Comparison of ENCODE assay signal across 9 cellular contexts in genomic region chr7:138865843-138866242, GRCh38.
DNase-seq lines count a peak whose midpoint lies in the region; ATAC-seq and TF ChIP-seq lines count a peak whose summit lies in the region.
"Had no signal": no experiment of that assay in that cellular context is flagged by ENCODE, and none has a peak within 500 bp of the region (broad histone marks: within the 10 kb centered on the region; RNA-seq: fewer than 3 reads in every experiment).

No MANE protein-coding gene starts in this region.

- BruUV-seq in MCF 10A (replicated peaks; lab: Mats Ljungman, UMichigan): no TSS peak

- H3K4me1 ChIP-seq in breast epithelium: no peaks in the 10 kb centered on the region

- in situ Hi-C loops in brain microvascular endothelial cell (cut with HindIII; ENCODE audit: low pct_ligation_motif_present, low sequenced_read_pairs): no loop called here

- H3K36me3 Mint-ChIP-seq in MCF 10A (ENCODE audit: insufficient read depth, unreplicated experiment): peaks cover 18% of the 10 kb centered on the region

- ATAC-seq in stimulated activated naive CD8-positive, alpha-beta T cell treated with anti-CD3 and anti-CD28 coated beads, Interleukin-15, Interleukin-2, amounts not matched to agents 100 U/mL and 50 U/mL, for 24 hours: peak; percentile 60

- POLR2A ChIA-PET in MCF 10A (lab: Yijun Ruan, JAX): interaction anchor here (1.2 kb wide), 1 partner anchor 54 kb away, joined by 3 read pairs; no protein-coding TSS in a partner anchor

- H3K36me3 ChIP-seq in breast epithelium: no peaks in the 10 kb centered on the region
- H3K36me3 ChIP-seq in brain microvascular endothelial cell (replicated peaks): no peaks in the 10 kb centered on the region

- no peak overlapping the region for H3K27ac Mint-ChIP-seq in MCF 10A (ENCODE audit: low read depth, unreplicated experiment)

- H3K4me1 Mint-ChIP-seq in MCF 10A (ENCODE audit: insufficient read depth, unreplicated experiment): peaks cover 20% of the 10 kb centered on the region

- intact Hi-C loops in MCF 10A (cut with micrococcal nuclease) (loop anchor here (1.0 to 10.0 kb wide), 4 partner anchors 127 to 961 kb away; partner anchors contain the start of gene TRIM24), breast epithelium (cut with DNase I; ENCODE audit: low total_unique reads) (no loop called here)

- H3K9me3 ChIP-seq in breast epithelium: no peaks in the 10 kb centered on the region

- no peaks in the 10 kb centered on the region for H3K27me3 Mint-ChIP-seq in MCF 10A (ENCODE audit: insufficient read depth, unreplicated experiment)

- H3K4me3 Mint-ChIP-seq in MCF 10A (ENCODE audit: unreplicated experiment): no peak overlapping the region

- H3K9me3 Mint-ChIP-seq in MCF 10A (ENCODE audit: unreplicated experiment): no peaks in the 10 kb centered on the region

- H3K4me3 ChIP-seq in breast epithelium (no peak overlapping the region), brain microvascular endothelial cell (ENCODE audit: low read depth, low read length) (no peak overlapping the region)

- H3K27me3 ChIP-seq in breast epithelium: no peaks in the 10 kb centered on the region
- no peaks in the 10 kb centered on the region for H3K27me3 ChIP-seq in brain microvascular endothelial cell (replicated peaks)

- CTCF ChIA-PET in MCF 10A (lab: Yijun Ruan, JAX): interaction anchor here (0.6 to 0.7 kb wide), 2 partner anchors 27 to 561 kb away, joined by 3 read pairs; no protein-coding TSS in a partner anchor

- DNase-seq in MCF 10A (ENCODE audit: unreplicated experiment) (no peak), breast epithelium (ENCODE audit: low spot score in 2 of 2) (no peak), OCI-M1 (lab: John Stamatoyannopoulos, UW) (peak; percentile 44), brain microvascular endothelial cell (peak; percentile 11), NCI-H526 treated with DMSO at 0.1 percent for 48 hours (lab: John Stamatoyannopoulos, UW) (no peak), GM03348 (ENCODE audit: low spot score) (no peak), EL (no peak)
- peak; percentile 31 for DNase-seq in stimulated activated naive CD8-positive, alpha-beta T cell treated with anti-CD3 and anti-CD28 coated beads, Interleukin-15, Interleukin-2, amounts not matched to agents 100 U/mL and 50 U/mL, for 24 hours
- DNase-seq: substantia nigra had no signal

- no peak for TF ChIP-seq POLR2A in breast epithelium (IDR thresholded peaks at IDR 0.05)

- H3K27ac ChIP-seq in breast epithelium (no peak overlapping the region), brain microvascular endothelial cell (no peak overlapping the region)

- TF ChIP-seq CTCF in MCF 10A (IDR thresholded peaks at IDR 0.05; ENCODE audit: unreplicated experiment): peak; percentile 38
- TF ChIP-seq CTCF in breast epithelium (IDR thresholded peaks at IDR 0.05): no peak
- peak; percentile 59 for TF ChIP-seq CTCF in brain microvascular endothelial cell (IDR thresholded peaks at IDR 0.05; ENCODE audit: low read depth, low read length, missing control alignments)

Comparison
In these comparisons a context has a peak if more than half of its experiments do, and no peak if none do; other contexts are left out.
1. CTCF ChIP-seq: peak in MCF 10A (single experiment) and brain microvascular endothelial cell (single experiment); none in breast epithelium (0 of 3).
2. DNase-seq: peak in OCI-M1 (single experiment), brain microvascular endothelial cell (single experiment) and stimulated activated naive CD8-positive, alpha-beta T cell treated with anti-CD3 and anti-CD28 coated beads, Interleukin-15, Interleukin-2, amounts not matched to agents 100 U/mL and 50 U/mL, for 24 hours (single experiment); none in MCF 10A (single experiment), breast epithelium (0 of 2), NCI-H526 treated with DMSO at 0.1 percent for 48 hours (single experiment), GM03348 (single experiment) and EL (single experiment).